Comparison of ENCODE assay signal across 1 cellular context in the genomic region with DNA sequence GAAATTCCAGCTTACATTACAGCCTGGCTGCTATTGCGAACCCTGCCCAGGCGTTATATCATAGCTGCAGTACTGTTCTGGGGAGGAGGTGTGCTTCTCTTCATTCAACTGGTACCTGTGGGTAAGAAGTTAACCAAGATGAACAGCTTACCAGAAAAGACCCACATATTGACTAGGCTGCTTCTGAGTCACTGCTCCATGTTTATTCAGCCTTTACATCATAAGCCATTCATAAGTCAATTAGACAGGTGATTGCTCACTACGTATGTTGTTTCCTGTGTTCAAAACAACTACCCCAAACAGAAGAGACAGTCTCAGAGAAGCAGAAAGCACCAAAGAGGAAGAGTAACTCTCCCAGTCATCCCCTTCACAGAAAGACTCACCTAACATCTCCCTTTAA.
TF ChIP-seq lines count a peak whose summit lies in the region.

No MANE protein-coding gene starts in this region.

TF ChIP-seq in IMR-90, 13 proteins besides CTCF, POLR2A, EP300 and RAD21 (continued from another document):
- TF ChIP-seq, protein P1, sequence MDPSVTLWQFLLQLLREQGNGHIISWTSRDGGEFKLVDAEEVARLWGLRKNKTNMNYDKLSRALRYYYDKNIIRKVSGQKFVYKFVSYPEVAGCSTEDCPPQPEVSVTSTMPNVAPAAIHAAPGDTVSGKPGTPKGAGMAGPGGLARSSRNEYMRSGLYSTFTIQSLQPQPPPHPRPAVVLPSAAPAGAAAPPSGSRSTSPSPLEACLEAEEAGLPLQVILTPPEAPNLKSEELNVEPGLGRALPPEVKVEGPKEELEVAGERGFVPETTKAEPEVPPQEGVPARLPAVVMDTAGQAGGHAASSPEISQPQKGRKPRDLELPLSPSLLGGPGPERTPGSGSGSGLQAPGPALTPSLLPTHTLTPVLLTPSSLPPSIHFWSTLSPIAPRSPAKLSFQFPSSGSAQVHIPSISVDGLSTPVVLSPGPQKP (IDR thresholded peaks at IDR 0.05; ENCODE audit: borderline replicate concordance, low read depth, low read length), result no peak
- TF ChIP-seq, protein P2, sequence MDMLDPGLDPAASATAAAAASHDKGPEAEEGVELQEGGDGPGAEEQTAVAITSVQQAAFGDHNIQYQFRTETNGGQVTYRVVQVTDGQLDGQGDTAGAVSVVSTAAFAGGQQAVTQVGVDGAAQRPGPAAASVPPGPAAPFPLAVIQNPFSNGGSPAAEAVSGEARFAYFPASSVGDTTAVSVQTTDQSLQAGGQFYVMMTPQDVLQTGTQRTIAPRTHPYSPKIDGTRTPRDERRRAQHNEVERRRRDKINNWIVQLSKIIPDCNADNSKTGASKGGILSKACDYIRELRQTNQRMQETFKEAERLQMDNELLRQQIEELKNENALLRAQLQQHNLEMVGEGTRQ (IDR thresholded peaks at IDR 0.05; ENCODE audit: low read depth, low read length), result no peak
- TF ChIP-seq BHLHE40 (IDR thresholded peaks at IDR 0.05; ENCODE audit: low read depth, low read length), result no peak
- no peak for TF ChIP-seq NFE2L2 (IDR thresholded peaks at IDR 0.05; ENCODE audit: low read depth, low read length)
- no peak for TF ChIP-seq SMC3 (IDR thresholded peaks at IDR 0.05; ENCODE audit: low read depth, low read length)
- TF ChIP-seq MAFK (IDR thresholded peaks at IDR 0.05; ENCODE audit: low read depth, low read length), result no peak
- TF ChIP-seq RCOR1 (IDR thresholded peaks at IDR 0.05; ENCODE audit: insufficient replicate concordance, low read length), result no peak
- TF ChIP-seq MAZ (IDR thresholded peaks at IDR 0.05; ENCODE audit: borderline replicate concordance, low read depth, low read length), result no peak
- no peak for TF ChIP-seq CHD1 (IDR thresholded peaks at IDR 0.05; ENCODE audit: low read depth, low read length)
- TF ChIP-seq FOS (IDR thresholded peaks at IDR 0.05; ENCODE audit: low read depth, low read length), result no peak
